ENCODE assay signal across 31 cellular contexts in the genomic region with DNA sequence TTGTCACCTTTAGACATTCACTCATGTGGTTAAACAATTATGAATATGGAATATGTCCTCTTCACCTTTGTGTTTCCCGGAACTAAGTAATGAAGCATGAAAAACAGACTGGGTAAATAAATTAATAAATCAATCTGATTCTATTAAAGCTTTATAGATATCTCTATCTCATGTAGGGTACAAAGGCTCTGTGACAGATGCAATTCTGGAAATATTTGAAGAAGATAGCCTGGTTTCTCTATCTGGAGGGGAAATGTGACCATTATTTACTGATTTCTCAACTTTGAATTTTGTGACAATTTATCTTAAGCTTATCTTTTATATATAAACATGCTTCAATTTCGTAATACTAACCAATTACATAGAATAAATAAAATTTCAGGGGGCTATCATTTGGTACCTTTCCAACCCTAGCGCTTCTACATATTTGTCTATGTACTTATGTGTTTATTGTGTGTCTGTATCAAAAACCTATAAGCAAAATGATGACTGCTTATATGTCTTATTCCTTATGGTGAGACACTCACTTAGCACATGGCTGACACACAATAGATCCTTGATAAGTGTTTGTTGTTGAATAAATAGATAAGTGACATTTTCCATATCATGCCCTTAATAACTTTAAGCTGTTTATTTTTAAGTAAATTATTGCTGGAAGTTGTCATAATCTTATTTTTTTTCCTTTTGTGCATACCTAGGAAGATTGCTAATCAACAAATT. TPM values are rescaled to one million over a fixed set of nuclear protein-coding genes. Genes with fewer than 3 reads are reported as not detected.
"Had no signal": no experiment of that assay in that cellular context is flagged by ENCODE, and none has a peak within 500 bp of the region (broad histone marks: within the 10 kb centered on the region; RNA-seq: fewer than 3 reads in every experiment).

No MANE protein-coding gene starts in this region.

- H3K27me3 ChIP-seq: esophagus squamous epithelium, heart right ventricle, neural progenitor cell, right atrium auricular region, sigmoid colon, spleen, tibial nerve, upper lobe of left lung had no signal

- H3K27ac ChIP-seq: esophagus squamous epithelium, heart right ventricle, neural progenitor cell, parathyroid adenoma, prostate gland, right atrium auricular region, sigmoid colon, spleen, thoracic aorta, tibial nerve, upper lobe of left lung had no signal

- ATAC-seq: effector memory CD8-positive, alpha-beta T cell; heart right ventricle; mucosa of descending colon; stimulated activated naive B cell treated with anti-CD40 and anti-IgM and Interleukin-4, amounts not matched to agents 10 μg/mL and 1 μg/mL and 100 μg/mL, for 72 hours had no signal

- H3K9me3 Mint-ChIP-seq: effector memory CD8-positive, alpha-beta T cell; immature natural killer cell; mesothelial cell of epicardium; naive B cell; nephron; neural progenitor cell; stimulated activated naive B cell treated with anti-CD40 and anti-IgM and Interleukin-4, amounts not matched to agents 10 μg/mL and 1 μg/mL and 100 μg/mL, for 72 hours; stimulated activated naive CD8-positive, alpha-beta T cell treated with anti-CD3 and anti-CD28 coated beads, Interleukin-15, Interleukin-2, amounts not matched to agents 100 ng/mL and 50 ng/mL, for 24 hours had no signal

- H3K4me3 Mint-ChIP-seq: effector memory CD8-positive, alpha-beta T cell; immature natural killer cell; mesothelial cell of epicardium; naive B cell; nephron; neural progenitor cell; stimulated activated naive B cell treated with anti-CD40 and anti-IgM and Interleukin-4, amounts not matched to agents 10 μg/mL and 1 μg/mL and 100 μg/mL, for 72 hours; stimulated activated naive CD8-positive, alpha-beta T cell treated with anti-CD3 and anti-CD28 coated beads, Interleukin-15, Interleukin-2, amounts not matched to agents 100 ng/mL and 50 ng/mL, for 24 hours had no signal

- H3K4me2 ChIP-seq: neural progenitor cell had no signal

- H3K9me3 ChIP-seq: esophagus squamous epithelium, heart right ventricle, mucosa of descending colon, prostate gland, right atrium auricular region, sigmoid colon, spleen, thoracic aorta, tibial nerve, upper lobe of left lung had no signal

- DNase-seq: cortex of kidney; effector memory CD8-positive, alpha-beta T cell; erythroblast; esophagus squamous epithelium; foreskin melanocyte; glutamatergic neuron; heart right ventricle; hypothalamus; immature natural killer cell; mucosa of descending colon; naive B cell; sigmoid colon; spleen; stimulated activated CD4-positive, alpha-beta T cell treated with anti-CD3 and anti-CD28 coated beads, Interleukin-2, amount 100 ng/mL, for 48 hours; stimulated activated naive B cell treated with anti-CD40 and anti-IgM and Interleukin-4, amounts not matched to agents 10 μg/mL and 1 μg/mL and 100 μg/mL, for 72 hours; upper lobe of left lung had no signal

- H3K36me3 ChIP-seq: neural progenitor cell, prostate gland, right atrium auricular region, thoracic aorta had no signal

- H3K36me3 Mint-ChIP-seq: mesothelial cell of epicardium, neural progenitor cell had no signal

- H3K4me1 Mint-ChIP-seq: immature natural killer cell, nephron, neural progenitor cell had no signal

- FAIRE-seq: endometrium, keratinocyte, urothelium cell line had no signal

- H3K4me1 ChIP-seq: esophagus squamous epithelium, heart right ventricle, neural progenitor cell, parathyroid adenoma, prostate gland, right atrium auricular region, sigmoid colon, tibial nerve had no signal

- H3K27ac Mint-ChIP-seq: effector memory CD8-positive, alpha-beta T cell; immature natural killer cell; mesothelial cell of epicardium; naive B cell; nephron; neural progenitor cell; stimulated activated naive B cell treated with anti-CD40 and anti-IgM and Interleukin-4, amounts not matched to agents 10 μg/mL and 1 μg/mL and 100 μg/mL, for 72 hours; stimulated activated naive CD8-positive, alpha-beta T cell treated with anti-CD3 and anti-CD28 coated beads, Interleukin-15, Interleukin-2, amounts not matched to agents 100 ng/mL and 50 ng/mL, for 24 hours had no signal

- H3K9ac ChIP-seq: neural progenitor cell, parathyroid adenoma had no signal

- H3K4me3 ChIP-seq: esophagus squamous epithelium, heart right ventricle, mucosa of descending colon, neural progenitor cell, prostate gland, right atrium auricular region, sigmoid colon, spleen, thoracic aorta, tibial nerve, upper lobe of left lung had no signal

- H3K27me3 Mint-ChIP-seq: effector memory CD8-positive, alpha-beta T cell; naive B cell; stimulated activated naive B cell treated with anti-CD40 and anti-IgM and Interleukin-4, amounts not matched to agents 10 μg/mL and 1 μg/mL and 100 μg/mL, for 72 hours; stimulated activated naive CD8-positive, alpha-beta T cell treated with anti-CD3 and anti-CD28 coated beads, Interleukin-15, Interleukin-2, amounts not matched to agents 100 ng/mL and 50 ng/mL, for 24 hours had no signal

- H2AFZ ChIP-seq: neural progenitor cell, parathyroid adenoma had no signal

- H3K79me2 ChIP-seq: parathyroid adenoma had no signal

RNA-seq across cellular contexts. Expression of gene TDO2, which starts 40.3 kb away (rescaled TPM):
- total RNA-seq: dermis microvascular lymphatic vessel endothelial cell, lung microvascular endothelial cell, right atrium auricular region, skeletal muscle tissue, thoracic aorta, tibial nerve had no signal
- polyA plus RNA-seq: immature natural killer cell, keratinocyte had no signal
